8 cellular contexts compared by ENCODE assay signal in the genomic region with DNA sequence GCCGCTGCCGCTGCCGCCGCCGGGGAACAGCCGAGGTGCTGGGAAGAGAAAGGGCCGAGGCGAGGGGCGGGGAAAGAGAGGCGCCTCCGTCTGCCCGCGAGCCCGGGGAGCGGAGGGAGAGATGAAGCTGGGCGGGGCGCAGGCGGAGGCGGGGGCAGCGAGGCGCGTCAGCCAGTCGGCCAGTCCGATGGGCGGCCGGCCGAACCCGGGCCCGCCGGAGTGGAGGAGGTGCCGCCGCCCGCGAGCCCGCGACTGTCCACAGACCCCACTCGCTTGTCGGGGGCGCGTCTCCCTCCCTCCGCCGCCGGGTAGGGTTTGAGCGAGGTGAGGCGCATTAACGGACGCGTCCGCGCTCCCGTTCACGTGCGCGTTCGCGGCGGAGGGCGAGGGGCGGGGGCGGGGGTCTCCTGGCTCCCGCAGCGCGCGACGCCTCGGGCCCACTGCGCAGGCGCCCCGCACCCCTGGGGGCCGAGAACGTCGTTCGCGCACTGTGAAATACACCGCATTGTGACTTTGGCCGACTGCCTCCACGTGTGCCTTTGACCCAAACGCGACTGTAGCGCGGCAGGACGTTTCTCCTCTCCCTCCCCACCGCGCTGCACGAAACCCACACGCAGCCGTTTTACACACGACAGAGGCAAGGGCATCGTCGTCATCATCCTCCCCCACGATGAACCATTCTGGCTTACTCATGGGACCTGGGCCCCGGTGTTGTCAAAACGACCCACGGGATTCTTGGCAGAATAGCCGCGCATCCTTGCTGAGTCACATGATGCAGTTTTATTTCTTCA. TPM values are rescaled to one million over a fixed set of nuclear protein-coding genes. Genes with fewer than 3 reads are reported as not detected.
DNase-seq lines count a peak whose midpoint lies in the region; ATAC-seq, FAIRE-seq and TF ChIP-seq lines count a peak whose summit lies in the region.

Gene NUDT11 (minus strand): TSS at position 92 of the 791 bp plus-strand sequence. CDS start 148 bp downstream, outside the sequence.

- CTCF ChIA-PET in GM12878 (lab: Yijun Ruan, JAX) = no interaction called here

- no peak for FAIRE-seq in GM12878 (lab: Jason Lieb, UNC)

- H3K27me3 ChIP-seq in GM12878 (replicated peaks in 1 of 2; ENCODE audit: control insufficient read depth in 2 of 2, insufficient read depth in 2 of 2, low read length in 1 of 2) (no peaks in the 10 kb centered on the region; a peak in 1 of 4 replicates), smooth muscle cell (ENCODE audit: low read depth) (no peaks in the 10 kb centered on the region)

- H4K20me1 ChIP-seq in GM12878 (ENCODE audit: control insufficient read depth, insufficient read depth) (no peaks in the 10 kb centered on the region), smooth muscle cell (ENCODE audit: low read depth) (peaks cover 2% of the 10 kb centered on the region)

- H3K27ac ChIP-seq in GM12878 (ENCODE audit: control insufficient read depth, insufficient read depth) = no peak within 1 kb of the TSS
- no peak within 1 kb of the TSS for H3K27ac ChIP-seq in smooth muscle cell (ENCODE audit: low read depth)

- WGBS in GM12878 (ENCODE audit: insufficient coverage, insufficient replicate concordance, low lambda C conversion rate, missing lambda C conversion rate) = 74% methylated on average over 15 of the region's 96 CpGs
- 49% methylated on average over 72 of the region's 96 CpGs for WGBS in smooth muscle cell (ENCODE audit: low lambda C conversion rate)

- H3K4me3 ChIP-seq in GM12878 = no peak within 1 kb of the TSS
- H3K4me3 ChIP-seq in iPS-18c (ENCODE audit: insufficient read depth, low read depth, low read length) = peak within 1 kb of the TSS; percentile 62
- peak within 1 kb of the TSS; percentile 52 for H3K4me3 ChIP-seq in smooth muscle cell

- H3K4me1 ChIP-seq in GM12878 (ENCODE audit: control insufficient read depth, insufficient read depth, low read length) (no peaks in the 10 kb centered on the region), smooth muscle cell (ENCODE audit: low read depth) (no peaks in the 10 kb centered on the region)

- POLR2A ChIA-PET in GM12878 (lab: Charles Lee) = no interaction called here

- SMC1A ChIA-PET in GM12878 (lab: Charles Lee; ENCODE audit: uncharacterized antibody, unreplicated experiment) = no interaction called here

- ATAC-seq in HG02642 (IDR thresholded peaks at IDR 0.05; ENCODE audit: poor library complexity, unreplicated experiment) (peak; percentile 68), SK-N-SH treated with all-trans-retinoic acid at 6 μM for 48 hours (peak; percentile 94), GM12878 (peak; percentile 36), HG03108 (IDR thresholded peaks at IDR 0.05; ENCODE audit: unreplicated experiment) (no peak), HG03521 (IDR thresholded peaks at IDR 0.05; ENCODE audit: unreplicated experiment) (no peak)

- BruUV-seq in GM12878 (replicated peaks; lab: Mats Ljungman, UMichigan) = no TSS peak

- peak; percentile 12 for DNase-seq in COLO668 (lab: John Stamatoyannopoulos, UW; ENCODE audit: unreplicated experiment)
- no peak for DNase-seq in GM12878 (ENCODE audit: low read depth, low spot score)
- peak; percentile 19 for DNase-seq in smooth muscle cell (lab: John Stamatoyannopoulos, UW; ENCODE audit: unreplicated experiment)

- RAD21 ChIA-PET in GM12878 (lab: Charles Lee; ENCODE audit: unreplicated experiment) = no interaction called here

- no peak within 1 kb of the TSS for H3K9ac ChIP-seq in GM12878 (ENCODE audit: control insufficient read depth, insufficient read depth, low read length)
- peak within 1 kb of the TSS; percentile 79 for H3K9ac ChIP-seq in smooth muscle cell (ENCODE audit: low read depth)

- H3K36me3 ChIP-seq in GM12878 (ENCODE audit: control insufficient read depth in 2 of 2, insufficient read depth in 2 of 2, low read length in 1 of 2) (no peaks in the 10 kb centered on the region), smooth muscle cell (ENCODE audit: low read depth) (no peaks in the 10 kb centered on the region)

- intact Hi-C loops in GM12878 (cut with micrococcal nuclease; ENCODE audit: unreplicated experiment) = no loop called here

- no peak for TF ChIP-seq RAD21 in GM12878 (IDR thresholded peaks at IDR 0.05; ENCODE audit: insufficient read depth, low read depth, low read length)

- H2AFZ ChIP-seq in GM12878 (ENCODE audit: control insufficient read depth, low read depth, low read length) = no peak within 1 kb of the TSS; the same call in 1 of the 2 replicates
- H2AFZ ChIP-seq in smooth muscle cell (ENCODE audit: low read depth) = no peak within 1 kb of the TSS

- H3F3A ChIP-seq in smooth muscle cell (ENCODE audit: low read depth) = no peaks in the 10 kb centered on the region

- no peak for TF ChIP-seq POLR2A in GM12878 (IDR thresholded peaks at IDR 0.05; ENCODE audit: low read depth, low read length)

- H3K4me2 ChIP-seq in GM12878 (ENCODE audit: control insufficient read depth, insufficient read depth) (peak within 1 kb of the TSS; percentile 55; the same call in 1 of the 2 replicates), smooth muscle cell (peak within 1 kb of the TSS; percentile 87)

- H3K9me3 ChIP-seq in GM12878 (replicated peaks; ENCODE audit: control insufficient read depth, insufficient read depth, low read length) (no peaks in the 10 kb centered on the region; the same call in 2 of the 3 replicates), iPS-18c (ENCODE audit: control insufficient read depth, insufficient read depth, low read length) (peaks cover 5% of the 10 kb centered on the region), smooth muscle cell (replicated peaks; ENCODE audit: low read depth) (no peaks in the 10 kb centered on the region)

- no peak for TF ChIP-seq EP300 in GM12878 (IDR thresholded peaks at IDR 0.05; ENCODE audit: borderline replicate concordance in 1 of 2, control insufficient read depth in 1 of 2, low read depth in 2 of 2, low read length in 2 of 2)

- TF ChIP-seq CTCF in GM12878 (IDR thresholded peaks at IDR 0.05 in 2 of 3, conservative IDR thresholded peaks at IDR 0.05 in 1 of 3; ENCODE audit: control insufficient read depth in 2 of 3, extremely low read depth in 1 of 3, insufficient read depth in 1 of 3, low read depth in 3 of 3, low read length in 3 of 3) (no peak), smooth muscle cell (IDR thresholded peaks at IDR 0.05; ENCODE audit: borderline replicate concordance, insufficient read depth, poor library complexity, severe bottlenecking) (no peak)

- H3K79me2 ChIP-seq in GM12878 (ENCODE audit: control insufficient read depth, insufficient read depth, low read length) (no peaks in the 10 kb centered on the region), smooth muscle cell (ENCODE audit: low read depth) (peaks cover 4% of the 10 kb centered on the region)

- in situ Hi-C loops in GM12878 (cut with MboI) = loop anchor here (25.0 kb wide), 1 partner anchor 741 kb away; no protein-coding TSS in a partner anchor

TF ChIP-seq in SK-N-SH treated with all-trans-retinoic acid at 6 μM for 48 hours, 23 proteins besides CTCF, POLR2A, EP300 and RAD21 (continues in another document):
- TF ChIP-seq BACH2 (CRISPR knock-in tag; IDR thresholded peaks at IDR 0.05; ENCODE audit: borderline replicate concordance) (no peak), TOX (CRISPR knock-in tag; IDR thresholded peaks at IDR 0.05; ENCODE audit: borderline replicate concordance) (no peak)

TF ChIP-seq in GM12878, 131 proteins besides CTCF, POLR2A, EP300 and RAD21 (continues in another document):
- TF ChIP-seq ZZZ3 (IDR thresholded peaks at IDR 0.05; ENCODE audit: control insufficient read depth, insufficient read length, low read depth) (no peak), MTA3 (IDR thresholded peaks at IDR 0.05; ENCODE audit: borderline replicate concordance, low read length) (no peak), TCF7 (IDR thresholded peaks at IDR 0.05; ENCODE audit: borderline replicate concordance) (no peak), SIN3A (IDR thresholded peaks at IDR 0.05; ENCODE audit: low read depth, low read length) (no peak), IKZF1 (conservative IDR thresholded peaks at IDR 0.05) (no peak)

RNA-seq across cellular contexts. Expression of gene NUDT11, which starts in this region (rescaled TPM):
- total RNA-seq in GM12878 (2013; cell fraction: nucleolus; rRNA removed) = not detected in 2 replicates
- total RNA-seq in GM12878 (2014; rRNA removed) (0.06 TPM in 1 of 2 replicates, not detected in the other), GM12878 (2014; rRNA removed; fragmentation: Illumina TruSeq; extraction: Trizol) (not detected in 2 replicates), GM12878 (2021) (not detected in 2 replicates), smooth muscle cell (8.2 and 11.0 TPM in 2 replicates)
- polyA plus RNA-seq in GM12878 (2011; ENCODE audit: low read depth) = not detected
- polyA plus RNA-seq in GM12878 (2011; rRNA removed) (not detected in 2 replicates), GM12878 (2014; fragmentation: Illumina TruSeq; extraction: Trizol) (not detected in 2 replicates), GM12878 (2014; fragmentation: Nextera tagmentation; extraction: Ambion mirVana) (not detected), GM12878 (2014; rRNA removed) (not detected in 2 replicates), GM12878 (2016; fragmentation: Nextera tagmentation; extraction: Ambion mirVana) (not detected), smooth muscle cell (2.9 and 7.6 TPM in 2 replicates)
- polyA plus RNA-seq in GM12878 (2011; cell fraction: cytosol; rRNA removed) = not detected in 2 replicates
- not detected in 2 replicates for polyA plus RNA-seq in GM12878 (2011; cell fraction: nucleus; rRNA removed)
- polyA plus RNA-seq in GM12878 (2012) = 0.04 TPM in 1 of 2 replicates, not detected in the other
- not detected in 2 replicates for polyA minus RNA-seq in GM12878 (2011; rRNA and poly(A)+ RNA removed)
- not detected in 2 replicates for polyA minus RNA-seq in GM12878 (2011; cell fraction: cytosol; rRNA and poly(A)+ RNA removed)
- not detected in 2 replicates for polyA minus RNA-seq in GM12878 (2011; cell fraction: nucleus; rRNA and poly(A)+ RNA removed)

Comparison
In these comparisons a context has a peak if more than half of its experiments do, and no peak if none do; other contexts are left out.
1. Peak in ATAC-seq and H3K4me2 ChIP-seq in GM12878; RNA of the gene not detected or under 1 TPM.
2. ATAC-seq: peak in HG02642 (single experiment) and SK-N-SH treated with all-trans-retinoic acid at 6 μM for 48 hours (single experiment); none in HG03108 (single experiment) and HG03521 (single experiment).